Comparison of ENCODE assay signal across 9 cellular contexts in genomic region chr3:40780801-40781406, GRCh38.
A peak's percentile ranks its signal among the peaks of the same experiment; 100 is the strongest.
DNase-seq lines count a peak whose midpoint lies in the region; ATAC-seq and TF ChIP-seq lines count a peak whose summit lies in the region.
"Had no signal": no experiment of that assay in that cellular context is flagged by ENCODE, and none has a peak within 500 bp of the region (broad histone marks: within the 10 kb centered on the region; RNA-seq: fewer than 3 reads in every experiment).

No MANE protein-coding gene starts in this region.

- peak overlapping the region in 57 of 59 donors; percentile 0 to 88 (median 76) for H3K27ac ChIP-seq in dorsolateral prefrontal cortex
- H3K27ac ChIP-seq in right lobe of liver, result peak overlapping the region in 2 of 3 donors; percentile 4 to 11
- peak overlapping the region; percentile 62 for H3K27ac ChIP-seq in substantia nigra (ENCODE audit: low read depth, low read length, poor library complexity, severe bottlenecking)

- peaks cover 8% of the 10 kb centered on the region for H3K27me3 Mint-ChIP-seq in activated naive CD8-positive, alpha-beta T cell treated with anti-CD3 and anti-CD28 coated beads, Interleukin-2, amount 50 U/mL, for 24 hours

- H3K4me3 ChIP-seq in dorsolateral prefrontal cortex (peak overlapping the region; percentile 8 to 70 (median 43)), right lobe of liver (no peak overlapping the region)

- DNase-seq in NCI-H2029 treated with DMSO at 0.1 percent for 48 hours (lab: John Stamatoyannopoulos, UW) (peak; percentile 89), dorsolateral prefrontal cortex (peak in 5 of 10 donors; percentile 19 to 46 (median 38)), right lobe of liver (no peak), substantia nigra (lab: John Stamatoyannopoulos, UW) (peak in 21 of 49 donors; percentile 11 to 82 (median 38))
- no peak for DNase-seq in activated naive CD8-positive, alpha-beta T cell treated with anti-CD3 and anti-CD28 coated beads, Interleukin-2, amount 50 U/mL, for 24 hours
- DNase-seq: activated effector memory CD4-positive, alpha-beta T cell treated with Interleukin-2 at 50 U/mL for 16 hours had no signal

- H3K36me3 ChIP-seq in right lobe of liver, result no peaks in the 10 kb centered on the region

- TF ChIP-seq CTCF in dorsolateral prefrontal cortex (IDR thresholded peaks at IDR 0.05 in 54 of 56, conservative IDR thresholded peaks at IDR 0.05 in 2 of 56; ENCODE audit: low read depth in 1 of 56, partially characterized antibody in 56 of 56), result peak in 4 of 56 donors; percentile 1 to 5 (median 4)
- TF ChIP-seq CTCF in right lobe of liver (IDR thresholded peaks at IDR 0.05), result no peak

- no peaks in the 10 kb centered on the region for H3K9me3 ChIP-seq in right lobe of liver

- H3K4me1 ChIP-seq in right lobe of liver, result no peaks in the 10 kb centered on the region

- 28% methylated on average over 13 of the region's 17 CpGs for WGBS in right lobe of liver (ENCODE audit: insufficient coverage, low coverage, low lambda C conversion rate, missing lambda C conversion rate)

- TF ChIP-seq POLR2A in right lobe of liver (IDR thresholded peaks at IDR 0.05), result no peak

- H3K4me1 Mint-ChIP-seq in activated naive CD8-positive, alpha-beta T cell treated with anti-CD3 and anti-CD28 coated beads, Interleukin-2, amount 50 U/mL, for 24 hours, result no peaks in the 10 kb centered on the region

- ATAC-seq in right lobe of liver, result peak in 3 of 4 donors; percentile 12 to 33 (median 17)
- no peak for ATAC-seq in activated naive CD8-positive, alpha-beta T cell treated with anti-CD3 and anti-CD28 coated beads, Interleukin-2, amount 50 U/mL, for 24 hours
- no peak for ATAC-seq in GM18868 (IDR thresholded peaks at IDR 0.05; ENCODE audit: unreplicated experiment)
- no peak for ATAC-seq in GM21576 (IDR thresholded peaks at IDR 0.05; ENCODE audit: unreplicated experiment)
- no peak for ATAC-seq in GM21737 (IDR thresholded peaks at IDR 0.05; ENCODE audit: unreplicated experiment)

- no peak overlapping the region for H3K4me3 Mint-ChIP-seq in activated naive CD8-positive, alpha-beta T cell treated with anti-CD3 and anti-CD28 coated beads, Interleukin-2, amount 50 U/mL, for 24 hours

- no peak overlapping the region for H3K27ac Mint-ChIP-seq in activated naive CD8-positive, alpha-beta T cell treated with anti-CD3 and anti-CD28 coated beads, Interleukin-2, amount 50 U/mL, for 24 hours

- H3K27me3 ChIP-seq in dorsolateral prefrontal cortex (no peaks in the 10 kb centered on the region), right lobe of liver (no peaks in the 10 kb centered on the region)

- H3K9me3 Mint-ChIP-seq in activated naive CD8-positive, alpha-beta T cell treated with anti-CD3 and anti-CD28 coated beads, Interleukin-2, amount 50 U/mL, for 24 hours, result no peaks in the 10 kb centered on the region

- no peaks in the 10 kb centered on the region for H3K36me3 Mint-ChIP-seq in activated naive CD8-positive, alpha-beta T cell treated with anti-CD3 and anti-CD28 coated beads, Interleukin-2, amount 50 U/mL, for 24 hours (ENCODE audit: low read depth)

- intact Hi-C loops in dorsolateral prefrontal cortex (cut with DNase I) (loop anchor here in 1 of 2 donors (2.0 to 10.0 kb wide), 4 partner anchors 196 to 416 kb away; partner anchors contain the start of genes CTNNB1 and RPL14), right lobe of liver (cut with DNase I) (no loop called here)

Comparison
In these comparisons a context has a peak if more than half of its experiments do, and no peak if none do; other contexts are left out.
1. H3K27ac ChIP-seq: peak in every context shown above with its lines; median percentile 76 in dorsolateral prefrontal cortex; 62 in substantia nigra; 8 in right lobe of liver.
2. H3K4me3 ChIP-seq: peak in dorsolateral prefrontal cortex (59 of 59); none in right lobe of liver (0 of 3).
3. ATAC-seq: peak in right lobe of liver (3 of 4); none in activated naive CD8-positive, alpha-beta T cell treated with anti-CD3 and anti-CD28 coated beads, Interleukin-2, amount 50 U/mL, for 24 hours (single experiment), GM18868 (single experiment), GM21576 (single experiment) and GM21737 (single experiment).